1 cellular context compared by ENCODE assay signal in genomic region chr1:111442457-111442856, GRCh38.
TF ChIP-seq lines count a peak whose summit lies in the region.

No MANE protein-coding gene starts in this region.

TF ChIP-seq in WTC11, 78 proteins besides CTCF, POLR2A, EP300 and RAD21:
- TF ChIP-seq ZBTB21 (CRISPR knock-in tag; IDR thresholded peaks at IDR 0.05; ENCODE audit: borderline replicate concordance), result no peak
- no peak for TF ChIP-seq ARID4B (CRISPR knock-in tag; IDR thresholded peaks at IDR 0.05; ENCODE audit: borderline replicate concordance)
- no peak for TF ChIP-seq ELF4 (CRISPR knock-in tag; IDR thresholded peaks at IDR 0.05; ENCODE audit: low read depth)
- TF ChIP-seq, protein P1, sequence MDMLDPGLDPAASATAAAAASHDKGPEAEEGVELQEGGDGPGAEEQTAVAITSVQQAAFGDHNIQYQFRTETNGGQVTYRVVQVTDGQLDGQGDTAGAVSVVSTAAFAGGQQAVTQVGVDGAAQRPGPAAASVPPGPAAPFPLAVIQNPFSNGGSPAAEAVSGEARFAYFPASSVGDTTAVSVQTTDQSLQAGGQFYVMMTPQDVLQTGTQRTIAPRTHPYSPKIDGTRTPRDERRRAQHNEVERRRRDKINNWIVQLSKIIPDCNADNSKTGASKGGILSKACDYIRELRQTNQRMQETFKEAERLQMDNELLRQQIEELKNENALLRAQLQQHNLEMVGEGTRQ (CRISPR knock-in tag; IDR thresholded peaks at IDR 0.05), result no peak
- TF ChIP-seq FOXK1 (CRISPR knock-in tag; IDR thresholded peaks at IDR 0.05), result no peak
- TF ChIP-seq, protein P2, sequence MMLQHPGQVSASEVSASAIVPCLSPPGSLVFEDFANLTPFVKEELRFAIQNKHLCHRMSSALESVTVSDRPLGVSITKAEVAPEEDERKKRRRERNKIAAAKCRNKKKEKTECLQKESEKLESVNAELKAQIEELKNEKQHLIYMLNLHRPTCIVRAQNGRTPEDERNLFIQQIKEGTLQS (CRISPR knock-in tag; conservative IDR thresholded peaks at IDR 0.05), result no peak
- no peak for TF ChIP-seq ERG (CRISPR knock-in tag; IDR thresholded peaks at IDR 0.05)
- TF ChIP-seq SMAD4 (CRISPR knock-in tag; IDR thresholded peaks at IDR 0.05), result no peak
- TF ChIP-seq, protein P3, sequence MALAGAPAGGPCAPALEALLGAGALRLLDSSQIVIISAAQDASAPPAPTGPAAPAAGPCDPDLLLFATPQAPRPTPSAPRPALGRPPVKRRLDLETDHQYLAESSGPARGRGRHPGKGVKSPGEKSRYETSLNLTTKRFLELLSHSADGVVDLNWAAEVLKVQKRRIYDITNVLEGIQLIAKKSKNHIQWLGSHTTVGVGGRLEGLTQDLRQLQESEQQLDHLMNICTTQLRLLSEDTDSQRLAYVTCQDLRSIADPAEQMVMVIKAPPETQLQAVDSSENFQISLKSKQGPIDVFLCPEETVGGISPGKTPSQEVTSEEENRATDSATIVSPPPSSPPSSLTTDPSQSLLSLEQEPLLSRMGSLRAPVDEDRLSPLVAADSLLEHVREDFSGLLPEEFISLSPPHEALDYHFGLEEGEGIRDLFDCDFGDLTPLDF (CRISPR knock-in tag; IDR thresholded peaks at IDR 0.05), result no peak
- TF ChIP-seq GABPB1 (CRISPR knock-in tag; IDR thresholded peaks at IDR 0.05), result no peak
- no peak for TF ChIP-seq ZNF281 (CRISPR knock-in tag; IDR thresholded peaks at IDR 0.05)
